1 cellular context compared by ENCODE assay signal in genomic region chr11:64250875-64251721, GRCh38.
TF ChIP-seq lines count a peak whose summit lies in the region.

PLCB3 (plus strand) TSS chr11:64251530; CDS start chr11:64251650, 120 bp downstream.

TF ChIP-seq in HepG2, 621 proteins besides CTCF, POLR2A, EP300 and RAD21 (continued from another document and continues in another):
- TF ChIP-seq ZBTB26 (CRISPR knock-in tag; IDR thresholded peaks at IDR 0.05; ENCODE audit: borderline replicate concordance) (0 out of 2 replicates have a peak, but pooled peaks have one; percentile 9), AHDC1 (CRISPR knock-in tag; IDR thresholded peaks at IDR 0.05; ENCODE audit: borderline replicate concordance) (no peak), SKI (IDR thresholded peaks at IDR 0.05; ENCODE audit: partially characterized antibody) (no peak), NCOR1 (IDR thresholded peaks at IDR 0.05; ENCODE audit: borderline replicate concordance, low read length) (no peak), GATAD2A (CRISPR knock-in tag; IDR thresholded peaks at IDR 0.05) (no peak), HMGXB4 (CRISPR knock-in tag; IDR thresholded peaks at IDR 0.05; ENCODE audit: borderline replicate concordance in 1 of 2, low read depth in 1 of 2) (0 out of 4 replicates have a peak, but pooled peaks of 1 of the 2 experiments have one; percentile 42), SP140L (CRISPR knock-in tag; IDR thresholded peaks at IDR 0.05; ENCODE audit: borderline replicate concordance) (no peak), EHMT2 (IDR thresholded peaks at IDR 0.05; ENCODE audit: borderline replicate concordance, low read depth, low read length) (no peak), ZNF496 (CRISPR knock-in tag; IDR thresholded peaks at IDR 0.05; ENCODE audit: insufficient replicate concordance) (no peak), KDM2A (CRISPR knock-in tag; IDR thresholded peaks at IDR 0.05; ENCODE audit: borderline replicate concordance, low read depth) (peak; percentile 58; the same call in 1 of the 2 replicates), SATB2 (CRISPR knock-in tag; IDR thresholded peaks at IDR 0.05) (no peak), ZNF768 (CRISPR knock-in tag; IDR thresholded peaks at IDR 0.05) (0 out of 2 replicates have a peak, but pooled peaks have one; percentile 11), ZNF574 (CRISPR knock-in tag; IDR thresholded peaks at IDR 0.05) (peak; percentile 57), LCORL (IDR thresholded peaks at IDR 0.05) (no peak), LCORL (CRISPR knock-in tag; IDR thresholded peaks at IDR 0.05) (0 out of 2 replicates have a peak, but pooled peaks have one; percentile 21), IKZF5 (CRISPR knock-in tag; IDR thresholded peaks at IDR 0.05) (0 out of 2 replicates have a peak, but pooled peaks have one; percentile 44), ZNF737 (CRISPR knock-in tag; IDR thresholded peaks at IDR 0.05; ENCODE audit: borderline replicate concordance) (no peak), TAF1 (CRISPR knock-in tag; IDR thresholded peaks at IDR 0.05) (peak; percentile 24; the same call in 1 of the 2 replicates), MYPOP (CRISPR knock-in tag; IDR thresholded peaks at IDR 0.05) (no peak), ZFP36L2 (CRISPR knock-in tag; IDR thresholded peaks at IDR 0.05) (no peak), MTERF4 (CRISPR knock-in tag; IDR thresholded peaks at IDR 0.05) (no peak), SMAD9 (CRISPR knock-in tag; IDR thresholded peaks at IDR 0.05) (no peak), ZNF142 (CRISPR knock-in tag; IDR thresholded peaks at IDR 0.05) (peak; percentile 81; the same call in 1 of the 2 replicates), TBX2 (CRISPR knock-in tag; IDR thresholded peaks at IDR 0.05; ENCODE audit: borderline replicate concordance) (no peak), MXD4 (CRISPR knock-in tag; IDR thresholded peaks at IDR 0.05) (no peak), ATM (IDR thresholded peaks at IDR 0.05; ENCODE audit: borderline replicate concordance) (no peak), SP4 (CRISPR knock-in tag; IDR thresholded peaks at IDR 0.05) (peak; percentile 85), ZSCAN9 (CRISPR knock-in tag; IDR thresholded peaks at IDR 0.05; ENCODE audit: borderline replicate concordance) (no peak), ZFY (CRISPR knock-in tag; IDR thresholded peaks at IDR 0.05) (peak; percentile 62), KLF6 (CRISPR knock-in tag; IDR thresholded peaks at IDR 0.05) (peak; percentile 25; the same call in 1 of the 2 replicates), ZFP36L1 (CRISPR knock-in tag; IDR thresholded peaks at IDR 0.05) (no peak), ZNF292 (CRISPR knock-in tag; IDR thresholded peaks at IDR 0.05; ENCODE audit: borderline replicate concordance, low read depth) (no peak), ZC3H13 (CRISPR knock-in tag; IDR thresholded peaks at IDR 0.05) (0 out of 2 replicates have a peak, but pooled peaks have one; percentile 33)
